Comparison of ENCODE assay signal across 2 cellular contexts in genomic region chr11:15539645-15540044, GRCh38.
TF ChIP-seq lines count a peak whose summit lies in the region.

No MANE protein-coding gene starts in this region.

TF ChIP-seq in GM23338, 12 proteins besides CTCF, POLR2A, EP300 and RAD21:
- TF ChIP-seq ZNF462 (CRISPR knock-in tag; IDR thresholded peaks at IDR 0.05) (no peak), EZH2 (IDR thresholded peaks at IDR 0.05; ENCODE audit: low read depth, unreplicated experiment) (no peak), REST (IDR thresholded peaks at IDR 0.05; ENCODE audit: unreplicated experiment) (no peak), NANOG (IDR thresholded peaks at IDR 0.05; ENCODE audit: borderline replicate concordance) (no peak), JUNB (IDR thresholded peaks at IDR 0.05; ENCODE audit: unreplicated experiment) (no peak), EZH2phosphoT487 (IDR thresholded peaks at IDR 0.05; ENCODE audit: unreplicated experiment) (no peak), ZNF114 (CRISPR knock-in tag; IDR thresholded peaks at IDR 0.05) (no peak), ZNF331 (CRISPR knock-in tag; IDR thresholded peaks at IDR 0.05; ENCODE audit: low read depth) (no peak), STAT1 (IDR thresholded peaks at IDR 0.05; ENCODE audit: unreplicated experiment) (no peak), CREB1 (CRISPR knock-in tag; IDR thresholded peaks at IDR 0.05; ENCODE audit: low read depth) (no peak), POLR2AphosphoS5 (IDR thresholded peaks at IDR 0.05; ENCODE audit: low read depth) (no peak)
- TF ChIP-seq, protein P1, sequence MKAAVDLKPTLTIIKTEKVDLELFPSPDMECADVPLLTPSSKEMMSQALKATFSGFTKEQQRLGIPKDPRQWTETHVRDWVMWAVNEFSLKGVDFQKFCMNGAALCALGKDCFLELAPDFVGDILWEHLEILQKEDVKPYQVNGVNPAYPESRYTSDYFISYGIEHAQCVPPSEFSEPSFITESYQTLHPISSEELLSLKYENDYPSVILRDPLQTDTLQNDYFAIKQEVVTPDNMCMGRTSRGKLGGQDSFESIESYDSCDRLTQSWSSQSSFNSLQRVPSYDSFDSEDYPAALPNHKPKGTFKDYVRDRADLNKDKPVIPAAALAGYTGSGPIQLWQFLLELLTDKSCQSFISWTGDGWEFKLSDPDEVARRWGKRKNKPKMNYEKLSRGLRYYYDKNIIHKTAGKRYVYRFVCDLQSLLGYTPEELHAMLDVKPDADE (IDR thresholded peaks at IDR 0.05), result no peak

TF ChIP-seq in H1, 55 proteins besides CTCF, POLR2A, EP300 and RAD21 (continued from another document):
- no peak for TF ChIP-seq ATF2 (IDR thresholded peaks at IDR 0.05; ENCODE audit: low read length)
- TF ChIP-seq JUN (IDR thresholded peaks at IDR 0.05; ENCODE audit: low read depth, low read length), result no peak
- TF ChIP-seq MAFK (IDR thresholded peaks at IDR 0.05; ENCODE audit: low read depth, low read length), result no peak
- no peak for TF ChIP-seq SAP30 (IDR thresholded peaks at IDR 0.05; ENCODE audit: insufficient read depth, insufficient replicate concordance, low read length)
- TF ChIP-seq JUND (IDR thresholded peaks at IDR 0.05; ENCODE audit: low read length), result no peak
- TF ChIP-seq CBX5 (IDR thresholded peaks at IDR 0.05; ENCODE audit: low read depth, low read length), result no peak
- no peak for TF ChIP-seq KDM1A (IDR thresholded peaks at IDR 0.05; ENCODE audit: borderline replicate concordance, low read length)
- TF ChIP-seq BCL11A (IDR thresholded peaks at IDR 0.05; ENCODE audit: low read depth in 2 of 2, low read length in 2 of 2), result no peak
- TF ChIP-seq KDM4A (IDR thresholded peaks at IDR 0.05; ENCODE audit: low read depth, low read length, severe bottlenecking), result no peak
- TF ChIP-seq ASH2L (IDR thresholded peaks at IDR 0.05; ENCODE audit: low read length), result no peak
